ENCODE assay signal across 29 cellular contexts in the genomic region with DNA sequence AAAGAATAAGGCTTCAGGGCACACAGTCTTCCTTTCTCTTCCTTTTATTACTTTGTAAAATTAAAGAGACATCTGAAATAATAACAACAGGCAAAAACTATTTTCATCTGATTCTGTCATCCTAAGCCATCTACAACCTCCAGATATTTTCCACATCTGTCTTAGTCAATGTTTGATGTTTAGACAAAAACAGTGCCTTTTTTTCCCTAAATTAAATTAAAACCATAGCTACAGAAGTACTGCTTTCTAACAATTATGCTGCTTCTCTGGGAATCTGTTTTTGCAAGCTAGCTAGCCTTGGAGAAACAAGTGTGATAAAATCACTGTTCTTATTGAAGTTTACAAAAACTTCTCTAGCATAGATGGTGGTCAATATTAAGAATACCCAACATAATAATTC.
"Had no signal": no experiment of that assay in that cellular context is flagged by ENCODE, and none has a peak within 500 bp of the region (broad histone marks: within the 10 kb centered on the region; RNA-seq: fewer than 3 reads in every experiment).

No MANE protein-coding gene starts in this region.

- H3K27ac Mint-ChIP-seq: endodermal cell, mesothelial cell of epicardium, naive B cell had no signal

- DNase-seq: dermis blood vessel endothelial cell; dorsolateral prefrontal cortex; effector CD4-positive, alpha-beta T cell; effector memory CD4-positive, alpha-beta T cell; endodermal cell; erythroblast; esophagus squamous epithelium; foreskin fibroblast; foreskin melanocyte; gastrocnemius medialis; glutamatergic neuron; head of caudate nucleus; heart right ventricle; hippocampal formation; left cardiac atrium; left lung; left ventricle myocardium superior; lower lobe of right lung; mesenchymal stem cell; mucosa of descending colon; naive B cell had no signal

- H3K9me3 Mint-ChIP-seq: endodermal cell, mesothelial cell of epicardium, naive B cell had no signal

- H3K4me3 ChIP-seq: coronary artery, dorsolateral prefrontal cortex, esophagus squamous epithelium, gastrocnemius medialis, heart right ventricle, left lung, lower lobe of right lung, mucosa of descending colon had no signal

- H3K36me3 ChIP-seq: esophagus squamous epithelium, gastrocnemius medialis, left lung, lower lobe of right lung had no signal

- ATAC-seq: esophagus mucosa, gastrocnemius medialis, heart right ventricle, left cardiac atrium, left lung, left ventricle myocardium superior, lower lobe of right lung, mucosa of descending colon had no signal

- H3K4me1 Mint-ChIP-seq: mesothelial cell of epicardium, naive B cell had no signal

- H3K27ac ChIP-seq: coronary artery, dorsolateral prefrontal cortex, epithelial cell of prostate, esophagus squamous epithelium, gastrocnemius medialis, heart right ventricle, left lung, lower lobe of right lung had no signal

- H3K9me3 ChIP-seq: esophagus squamous epithelium, gastrocnemius medialis, heart right ventricle, left lung, lower lobe of right lung, mucosa of descending colon had no signal

- H3K36me3 Mint-ChIP-seq: mesothelial cell of epicardium, naive B cell had no signal

- H3K4me1 ChIP-seq: esophagus squamous epithelium, gastrocnemius medialis, left lung, lower lobe of right lung had no signal

- H3K4me3 Mint-ChIP-seq: endodermal cell, mesothelial cell of epicardium, naive B cell had no signal

- FAIRE-seq: colon, endometrium, islet of Langerhans, keratinocyte had no signal

- H3K27me3 Mint-ChIP-seq: naive B cell had no signal

- H3K27me3 ChIP-seq: dorsolateral prefrontal cortex, esophagus squamous epithelium, gastrocnemius medialis, heart right ventricle, left lung had no signal
